Comparison of ENCODE assay signal across 28 cellular contexts in the genomic region with DNA sequence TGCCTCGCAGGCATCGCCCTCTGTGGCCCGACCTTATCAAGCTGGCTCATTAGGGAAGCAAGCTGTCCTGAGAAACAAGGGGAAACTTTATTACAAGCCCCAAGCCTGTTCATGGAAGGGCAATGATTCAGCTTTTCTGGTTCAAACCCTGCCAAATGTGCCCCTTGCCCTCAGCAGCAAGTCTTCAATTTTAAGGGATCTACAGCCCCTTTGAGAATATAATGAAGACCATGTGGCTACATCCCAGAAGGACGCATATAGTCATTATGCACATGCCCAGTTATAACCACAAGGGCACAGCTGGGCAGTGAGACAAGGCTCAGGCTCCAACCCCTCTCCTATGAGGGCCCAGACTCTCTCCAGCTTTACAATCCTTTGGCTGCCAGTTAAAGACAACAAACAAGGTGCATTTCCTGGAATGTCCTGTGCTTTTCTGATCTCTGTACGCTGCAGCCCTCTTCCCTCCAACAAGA. TPM values are rescaled to one million over a fixed set of nuclear protein-coding genes. Genes with fewer than 3 reads are reported as not detected.
A peak's percentile ranks its signal among the peaks of the same experiment; 100 is the strongest.
DNase-seq lines count a peak whose midpoint lies in the region; ATAC-seq and TF ChIP-seq lines count a peak whose summit lies in the region.
"Had no signal": no experiment of that assay in that cellular context is flagged by ENCODE, and none has a peak within 500 bp of the region (broad histone marks: within the 10 kb centered on the region; RNA-seq: fewer than 3 reads in every experiment).

No MANE protein-coding gene starts in this region.

- H3K36me3 ChIP-seq in right atrium auricular region (no peaks in the 10 kb centered on the region), mesenchymal stem cell (ENCODE audit: control insufficient read depth in 1 of 2, insufficient read depth in 2 of 2, low read depth in 1 of 2, low read length in 2 of 2) (no peaks in the 10 kb centered on the region), skeletal muscle tissue (ENCODE audit: control insufficient read depth in 3 of 3, insufficient read depth in 3 of 3, low read length in 3 of 3) (no peaks in the 10 kb centered on the region)
- H3K36me3 ChIP-seq: esophagus squamous epithelium, SJCRH30, upper lobe of left lung had no signal

- H2BK12ac ChIP-seq in mesenchymal stem cell (ENCODE audit: low read length in 2 of 2), result no peak overlapping the region

- H3K4ac ChIP-seq in mesenchymal stem cell (ENCODE audit: low read depth in 1 of 2, low read length in 2 of 2), result no peak overlapping the region

- H4K91ac ChIP-seq in mesenchymal stem cell (ENCODE audit: low read length), result peak overlapping the region; percentile 46

- H3K9ac ChIP-seq in mesenchymal stem cell (ENCODE audit: low read length) (no peak overlapping the region), skeletal muscle tissue (ENCODE audit: low read depth in 1 of 3, low read length in 3 of 3) (peak overlapping the region; percentile 39 to 81 (median 77))

- H3K23ac ChIP-seq in mesenchymal stem cell (ENCODE audit: low read length in 2 of 2), result no peak overlapping the region

- peak overlapping the region; percentile 51 for H4K8ac ChIP-seq in mesenchymal stem cell (ENCODE audit: low read length)

- H3K4me3 ChIP-seq in right atrium auricular region (no peak overlapping the region), mesenchymal stem cell (ENCODE audit: insufficient read depth in 1 of 2, low read depth in 1 of 2, low read length in 2 of 2) (no peak overlapping the region), skeletal muscle tissue (ENCODE audit: low read length in 3 of 3) (peak overlapping the region; percentile 2 to 32 (median 20))
- H3K4me3 ChIP-seq: esophagus squamous epithelium, SJCRH30, upper lobe of left lung had no signal

- H2BK15ac ChIP-seq in mesenchymal stem cell (ENCODE audit: low read depth, poor library complexity, severe bottlenecking), result peak overlapping the region; percentile 13

- peak; percentile 8 for ATAC-seq in Right ventricle myocardium inferior
- no peak for ATAC-seq in HG03097 (IDR thresholded peaks at IDR 0.05; ENCODE audit: low FRiP score, unreplicated experiment)
- ATAC-seq: HepG2; sciatic nerve; stimulated activated memory B cell treated with anti-CD40 and anti-IgM and Interleukin-4, amounts not matched to agents 10 μg/mL and 1 μg/mL and 100 μg/mL, for 72 hours had no signal

- H3K27me3 ChIP-seq in right atrium auricular region (no peaks in the 10 kb centered on the region), mesenchymal stem cell (ENCODE audit: control insufficient read depth in 1 of 2, insufficient read depth in 1 of 2, low read length in 2 of 2) (peaks cover 7 to 15% of the 10 kb centered on the region in 2 experiments), skeletal muscle tissue (ENCODE audit: control insufficient read depth in 3 of 3, insufficient read depth in 3 of 3, low read length in 3 of 3) (peaks cover 0 to 8% (median 0%) of the 10 kb centered on the region in 3 donors)
- H3K27me3 ChIP-seq: upper lobe of left lung had no signal

- no peaks in the 10 kb centered on the region for H3K9me3 ChIP-seq in right atrium auricular region
- no peaks in the 10 kb centered on the region for H3K9me3 ChIP-seq in mesenchymal stem cell (ENCODE audit: control insufficient read depth, low read length)
- H3K9me3 ChIP-seq in skeletal muscle tissue (ENCODE audit: control insufficient read depth in 3 of 3, low read length in 3 of 3), result no peaks in the 10 kb centered on the region
- H3K9me3 ChIP-seq: esophagus squamous epithelium, SJCRH30, upper lobe of left lung had no signal

- no peaks in the 10 kb centered on the region for H3K4me1 ChIP-seq in right atrium auricular region
- no peaks in the 10 kb centered on the region for H3K4me1 ChIP-seq in mesenchymal stem cell (ENCODE audit: control insufficient read depth, insufficient read depth, low read depth, low read length)
- H3K4me1 ChIP-seq in skeletal muscle tissue (ENCODE audit: control insufficient read depth in 3 of 3, insufficient read depth in 3 of 3, low read length in 3 of 3), result peaks cover 27 to 56% (median 49%) of the 10 kb centered on the region in 3 donors
- H3K4me1 ChIP-seq: SJCRH30 had no signal

- no peak overlapping the region for H2BK5ac ChIP-seq in mesenchymal stem cell (ENCODE audit: low read depth, low read length, poor library complexity, severe bottlenecking)

- no peak overlapping the region for H3K27ac ChIP-seq in right atrium auricular region
- H3K27ac ChIP-seq in VCaP, result peak overlapping the region; percentile 59
- H3K27ac ChIP-seq in mesenchymal stem cell (ENCODE audit: low read length, poor library complexity, severe bottlenecking), result no peak overlapping the region
- H3K27ac ChIP-seq in skeletal muscle tissue (ENCODE audit: low read depth, low read length), result peak overlapping the region; percentile 89
- H3K27ac ChIP-seq: esophagus squamous epithelium, SJCRH30, upper lobe of left lung had no signal

- peak overlapping the region in 1 of 2 experiments; percentile 19 for H3K14ac ChIP-seq in mesenchymal stem cell (ENCODE audit: low read length in 2 of 2)

- no peak overlapping the region for H2BK120ac ChIP-seq in mesenchymal stem cell (ENCODE audit: low read depth, low read length)

- no peak overlapping the region for H3K4me2 ChIP-seq in mesenchymal stem cell (ENCODE audit: low read length, poor library complexity, severe bottlenecking)

- no peak overlapping the region for H2AFZ ChIP-seq in mesenchymal stem cell (ENCODE audit: low read depth, low read length)

- H3K18ac ChIP-seq in mesenchymal stem cell (ENCODE audit: low read depth in 1 of 2, low read length in 2 of 2), result no peak overlapping the region

- intact Hi-C loops in Right ventricle myocardium inferior (cut with DNase I), result no loop called here

- DNase-seq in Right ventricle myocardium inferior (ENCODE audit: missing footprints) (no peak), right atrium auricular region (ENCODE audit: low spot score) (no peak), mesenchymal stem cell (no peak), ecto neural progenitor cell (ENCODE audit: low spot score) (no peak), cerebellum (ENCODE audit: low spot score) (no peak)
- DNase-seq: activated effector memory CD4-positive, alpha-beta T cell treated with anti-CD3 and anti-CD28 coated beads, Interleukin-2, amount 50 U/mL, for 16 hours; activated naive CD8-positive, alpha-beta T cell treated with anti-CD3 and anti-CD28 coated beads for 36 hours; activated T-cell treated with anti-CD3 and anti-CD28 coated beads, Interleukin-2, amount 50 U/mL, for 1 hour; CD8-positive, alpha-beta memory T cell; dermis blood vessel endothelial cell; DMS 273 treated with DMSO at 0.1 percent for 48 hours; esophagus squamous epithelium; left ventricle myocardium superior; NCI-H1048; stimulated activated CD4-positive, alpha-beta T cell treated with anti-CD3 and anti-CD28 coated beads, Interleukin-4, amount 100 ng/mL, for 4 hours; upper lobe of left lung had no signal

- H3K79me1 ChIP-seq in mesenchymal stem cell (replicated peaks; ENCODE audit: low read length, poor library complexity, severe bottlenecking), result no peaks in the 10 kb centered on the region

- no peak overlapping the region for H2AK5ac ChIP-seq in mesenchymal stem cell (ENCODE audit: low read length, severe bottlenecking)

- WGBS in mesenchymal stem cell, result 89% methylated on average over 5 of the region's 5 CpGs

- TF ChIP-seq CTCF in right atrium auricular region (IDR thresholded peaks at IDR 0.05), result no peak
- peak; percentile 33 for TF ChIP-seq CTCF in VCaP (conservative IDR thresholded peaks at IDR 0.05)

RNA-seq across cellular contexts. Expression of a gene that starts 56.7 kb away (rescaled TPM):
- total RNA-seq in Right ventricle myocardium inferior, result not detected
- not detected for total RNA-seq in right atrium auricular region
- polyA plus RNA-seq in mesenchymal stem cell (2013, experiment 1 of 2), result not detected
- not detected for polyA plus RNA-seq in mesenchymal stem cell (2013, experiment 2 of 2)
- 0.52 TPM for total RNA-seq in skeletal muscle tissue
- 1.2 TPM for total RNA-seq in cerebellum
- total RNA-seq: A673; CD8-positive, alpha-beta memory T cell; glomerular endothelial cell; left ventricle myocardium superior; mononuclear cell; NCI-H460; sciatic nerve; SJCRH30; T-helper 1 cell treated with Interleukin-12 subunit alpha and Interleukin-12 subunit beta and Interleukin-4 antibody, amounts not matched to agents 30 ng/mL and 1 ng/mL, for 36 hours had no signal
- polyA plus RNA-seq: CD8-positive, alpha-beta memory T cell had no signal

RNA-seq across cellular contexts. Expression of a gene that starts 58.4 kb away (rescaled TPM):
- total RNA-seq in Right ventricle myocardium inferior, result 3.4 TPM
- 1 to 10 TPM; 4.7 TPM for total RNA-seq in right atrium auricular region
- 4.0 TPM for polyA plus RNA-seq in mesenchymal stem cell (2013, experiment 1 of 2)
- 4.3 TPM for polyA plus RNA-seq in mesenchymal stem cell (2013, experiment 2 of 2)
- total RNA-seq in skeletal muscle tissue, result 14.6 TPM
- total RNA-seq in cerebellum, result 33.7 TPM

Comparison
In these comparisons a context has a peak if more than half of its experiments do, and no peak if none do; other contexts are left out.
1. H3K27ac ChIP-seq: peak in VCaP (single experiment) and skeletal muscle tissue (single experiment); none in right atrium auricular region (0 of 2) and mesenchymal stem cell (single experiment).
2. H3K4me3 ChIP-seq: peak in skeletal muscle tissue (3 of 3); none in right atrium auricular region (0 of 2) and mesenchymal stem cell (0 of 2).